ENCODE assay signal across 18 cellular contexts in the genomic region with DNA sequence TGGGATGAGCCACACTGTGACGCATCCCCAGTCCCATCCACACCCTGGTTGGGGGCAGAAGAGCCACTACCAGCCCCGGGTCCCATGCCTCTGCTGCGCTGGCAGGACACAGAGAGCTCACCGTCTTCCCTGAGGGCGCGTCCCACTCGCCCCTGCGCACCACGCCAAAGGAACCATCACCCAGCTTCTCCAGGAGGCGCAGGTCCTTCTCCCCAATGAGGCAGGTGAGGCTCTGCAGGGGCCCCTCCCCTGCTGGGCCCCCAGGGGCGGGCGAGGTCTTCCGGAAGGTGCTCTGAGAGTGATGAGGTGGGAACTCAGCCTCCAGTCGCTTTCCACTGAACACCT. TPM values are rescaled to one million over a fixed set of nuclear protein-coding genes. Genes with fewer than 3 reads are reported as not detected.
DNase-seq lines count a peak whose midpoint lies in the region; ATAC-seq and TF ChIP-seq lines count a peak whose summit lies in the region.
"Had no signal": no experiment of that assay in that cellular context is flagged by ENCODE, and none has a peak within 500 bp of the region (broad histone marks: within the 10 kb centered on the region; RNA-seq: fewer than 3 reads in every experiment).

No MANE protein-coding gene starts in this region.

- no peak overlapping the region for H3K4me3 Mint-ChIP-seq in endodermal cell
- no peak overlapping the region for H3K4me3 Mint-ChIP-seq in CD8-positive, alpha-beta T cell
- H3K4me3 Mint-ChIP-seq: H9, IgD-negative memory B cell had no signal

- no peak overlapping the region for H2BK12ac ChIP-seq in neuronal stem cell (ENCODE audit: low read length)

- H3K9ac ChIP-seq in neuronal stem cell (ENCODE audit: low read depth, low read length, poor library complexity) (no peak overlapping the region), skeletal muscle satellite cell (ENCODE audit: low read depth, low read length) (no peak overlapping the region), endodermal cell (ENCODE audit: extremely low read depth, low read length, poor library complexity, severe bottlenecking) (no peak overlapping the region)

- DNase-seq in RWPE1 (ENCODE audit: low spot score) (no peak), left ventricle myocardium inferior (no peak), neuronal stem cell (ENCODE audit: low spot score) (no peak), endodermal cell (no peak), inferior parietal cortex (ENCODE audit: extremely low spot score) (no peak)
- no peak for DNase-seq in CD8-positive, alpha-beta T cell
- DNase-seq: ACHN, GDM1, H9, Karpas-422, MG63, NCI-H1048, NCI-H1436 treated with DMSO at 0.1 percent for 48 hours, NCI-H2029, NCI-H526 had no signal

- H3K27ac Mint-ChIP-seq in endodermal cell = no peak overlapping the region
- H3K27ac Mint-ChIP-seq in CD8-positive, alpha-beta T cell = no peak overlapping the region

- no peak overlapping the region for H3K4me2 ChIP-seq in neuronal stem cell (ENCODE audit: insufficient read depth, low read length, poor library complexity, severe bottlenecking)
- peak overlapping the region; percentile 36 for H3K4me2 ChIP-seq in skeletal muscle satellite cell (ENCODE audit: low read length)

- no peak overlapping the region for H2AK5ac ChIP-seq in neuronal stem cell (ENCODE audit: low read depth, low read length)

- H3K9me3 ChIP-seq in left ventricle myocardium inferior (replicated peaks) (no peaks in the 10 kb centered on the region), neuronal stem cell (replicated peaks in 1 of 2; ENCODE audit: control insufficient read depth in 2 of 2, insufficient read depth in 1 of 2, low read depth in 1 of 2, low read length in 2 of 2) (peaks cover 0 to 3% of the 10 kb centered on the region in 2 donors), skeletal muscle satellite cell (replicated peaks; ENCODE audit: low read length) (no peaks in the 10 kb centered on the region), endodermal cell (ENCODE audit: control insufficient read depth, low read length) (no peaks in the 10 kb centered on the region)
- H3K9me3 ChIP-seq in CD8-positive, alpha-beta T cell (ENCODE audit: low read length) = no peaks in the 10 kb centered on the region
- H3K9me3 ChIP-seq: MG63 had no signal

- H3K18ac ChIP-seq in neuronal stem cell (ENCODE audit: low read length) = no peak overlapping the region

- H2BK120ac ChIP-seq in neuronal stem cell (ENCODE audit: low read depth, low read length) = no peak overlapping the region

- H2AFZ ChIP-seq in neuronal stem cell (ENCODE audit: low read length) = no peak overlapping the region

- peaks cover 14% of the 10 kb centered on the region for H3K4me1 Mint-ChIP-seq in endodermal cell
- no peaks in the 10 kb centered on the region for H3K4me1 Mint-ChIP-seq in CD8-positive, alpha-beta T cell (ENCODE audit: low read depth)

- peak overlapping the region; percentile 22 for H2BK5ac ChIP-seq in neuronal stem cell (ENCODE audit: low read length)

- POLR2A ChIA-PET in RWPE1 (lab: Yijun Ruan, JAX; ENCODE audit: low non-redundant PET) = no interaction called here
- POLR2A ChIA-PET in CD8-positive, alpha-beta T cell (lab: Charles Lee) = no interaction called here

- no peak overlapping the region for H4K8ac ChIP-seq in neuronal stem cell (ENCODE audit: low read depth, low read length)

- H3K27ac ChIP-seq in RWPE1 (peak overlapping the region; percentile 63), left ventricle myocardium inferior (replicated peaks) (peak overlapping the region; percentile 70), neuronal stem cell (replicated peaks; ENCODE audit: low read length) (no peak overlapping the region), endodermal cell (ENCODE audit: low read depth, low read length) (no peak overlapping the region)
- no peak overlapping the region for H3K27ac ChIP-seq in CD8-positive, alpha-beta T cell (ENCODE audit: low read depth, low read length)

- H3K79me1 ChIP-seq in neuronal stem cell (ENCODE audit: low read depth, low read length) = no peaks in the 10 kb centered on the region

- H3K14ac ChIP-seq in neuronal stem cell (ENCODE audit: low read length) = no peak overlapping the region

- H3K23ac ChIP-seq in neuronal stem cell (ENCODE audit: low read depth, low read length, poor library complexity) = no peak overlapping the region

- ATAC-seq in GM18498 (IDR thresholded peaks at IDR 0.05; ENCODE audit: unreplicated experiment) = no peak
- ATAC-seq in CD8-positive, alpha-beta T cell = no peak

- TF ChIP-seq CTCF in RWPE1 (conservative IDR thresholded peaks at IDR 0.05; ENCODE audit: low read depth) = no peak
- no peak for TF ChIP-seq CTCF in left ventricle myocardium inferior (IDR thresholded peaks at IDR 0.05; ENCODE audit: borderline replicate concordance)
- no peak for TF ChIP-seq CTCF in endodermal cell (conservative IDR thresholded peaks at IDR 0.05)
- no peak for TF ChIP-seq CTCF in CD8-positive, alpha-beta T cell (IDR thresholded peaks at IDR 0.05)

- H3K36me3 ChIP-seq in left ventricle myocardium inferior = peaks cover 34% of the 10 kb centered on the region
- peaks cover 12 to 17% of the 10 kb centered on the region in 2 donors for H3K36me3 ChIP-seq in neuronal stem cell (replicated peaks in 1 of 2; ENCODE audit: control insufficient read depth in 2 of 2, insufficient read depth in 2 of 2, low read length in 2 of 2)
- peaks cover 35% of the 10 kb centered on the region for H3K36me3 ChIP-seq in skeletal muscle satellite cell (ENCODE audit: insufficient read depth, low read length)
- H3K36me3 ChIP-seq in endodermal cell (ENCODE audit: control insufficient read depth, insufficient read depth, low read length) = peaks cover 35% of the 10 kb centered on the region
- peaks cover 14% of the 10 kb centered on the region for H3K36me3 ChIP-seq in CD8-positive, alpha-beta T cell (ENCODE audit: insufficient read depth, low read length)

- H3K4me1 ChIP-seq in left ventricle myocardium inferior = peaks cover 45% of the 10 kb centered on the region
- H3K4me1 ChIP-seq in neuronal stem cell (ENCODE audit: control insufficient read depth in 2 of 2, insufficient read depth in 1 of 2, low read depth in 1 of 2, low read length in 2 of 2) = peaks cover 19 to 24% of the 10 kb centered on the region in 2 donors
- H3K4me1 ChIP-seq in skeletal muscle satellite cell (ENCODE audit: control insufficient read depth, insufficient read depth, low read length) = peaks cover 28% of the 10 kb centered on the region
- no peaks in the 10 kb centered on the region for H3K4me1 ChIP-seq in endodermal cell (ENCODE audit: control insufficient read depth, insufficient read depth, low read length)
- H3K4me1 ChIP-seq in CD8-positive, alpha-beta T cell (ENCODE audit: insufficient read depth, low read length) = no peaks in the 10 kb centered on the region

- no peaks in the 10 kb centered on the region for H3K27me3 Mint-ChIP-seq in endodermal cell (ENCODE audit: insufficient read depth)
- H3K27me3 Mint-ChIP-seq in CD8-positive, alpha-beta T cell (ENCODE audit: low read depth) = no peaks in the 10 kb centered on the region
- H3K27me3 Mint-ChIP-seq: IgD-negative memory B cell had no signal

- peak overlapping the region; percentile 28 for H3K4me3 ChIP-seq in left ventricle myocardium inferior
- no peak overlapping the region for H3K4me3 ChIP-seq in neuronal stem cell (ENCODE audit: low read length in 2 of 2)
- H3K4me3 ChIP-seq in skeletal muscle satellite cell (ENCODE audit: low read length) = no peak overlapping the region
- H3K4me3 ChIP-seq in endodermal cell (ENCODE audit: low read length) = no peak overlapping the region
- no peak overlapping the region for H3K4me3 ChIP-seq in CD8-positive, alpha-beta T cell (ENCODE audit: low read depth, low read length)
- H3K4me3 ChIP-seq: MG63 had no signal

- WGBS in neuronal stem cell (ENCODE audit: extremely low coverage in 2 of 2, insufficient read length in 2 of 2, insufficient replicate concordance in 1 of 2), 2 donors = no CpG with 5 or more reads among the region's 14 CpGs
- 95 to 97% methylated on average over 10 to 14 of the region's 14 CpGs for WGBS in endodermal cell (ENCODE audit: insufficient coverage in 1 of 2, insufficient read length in 1 of 2), 2 experiments

- H3K27me3 ChIP-seq in left ventricle myocardium inferior (ENCODE audit: low read depth) (no peaks in the 10 kb centered on the region), neuronal stem cell (ENCODE audit: control insufficient read depth in 3 of 3, insufficient read depth in 3 of 3, low read depth in 1 of 3, low read length in 3 of 3) (peaks cover 0 to 3% (median 0%) of the 10 kb centered on the region in 3 experiments), skeletal muscle satellite cell (ENCODE audit: control insufficient read depth, insufficient read depth, low read length) (no peaks in the 10 kb centered on the region), endodermal cell (ENCODE audit: control insufficient read depth, insufficient read depth, low read length, poor library complexity, severe bottlenecking) (no peaks in the 10 kb centered on the region)
- no peaks in the 10 kb centered on the region for H3K27me3 ChIP-seq in CD8-positive, alpha-beta T cell (ENCODE audit: insufficient read depth, low read length)
- H3K27me3 ChIP-seq: MG63 had no signal

- H4K91ac ChIP-seq in neuronal stem cell (ENCODE audit: low read depth, low read length, poor library complexity) = no peak overlapping the region

- CTCF ChIA-PET in RWPE1 (lab: Yijun Ruan, JAX) = interaction anchor here (0.9 to 2.3 kb wide), 2 partner anchors 10 to 22 kb away, joined by 4 to 10 read pairs; no protein-coding TSS in a partner anchor
- CTCF ChIA-PET in CD8-positive, alpha-beta T cell (lab: Charles Lee) = interaction anchor here (0.7 to 4.9 kb wide), 4 partner anchors 10 to 34 kb away, joined by 3 to 30 read pairs (median 4); no protein-coding TSS in a partner anchor

- no peaks in the 10 kb centered on the region for H3K9me3 Mint-ChIP-seq in endodermal cell
- no peaks in the 10 kb centered on the region for H3K9me3 Mint-ChIP-seq in CD8-positive, alpha-beta T cell
- H3K9me3 Mint-ChIP-seq: H9, IgD-negative memory B cell had no signal

- no peak overlapping the region for H3K4ac ChIP-seq in neuronal stem cell (ENCODE audit: low read length)

- peaks cover 32% of the 10 kb centered on the region for H3K36me3 Mint-ChIP-seq in endodermal cell (ENCODE audit: low read depth)
- peaks cover 45% of the 10 kb centered on the region for H3K36me3 Mint-ChIP-seq in CD8-positive, alpha-beta T cell

- intact Hi-C loops in left ventricle myocardium inferior (cut with micrococcal nuclease) = no loop called here
- intact Hi-C loops in CD8-positive, alpha-beta T cell (cut with DNase I, micrococcal nuclease) = loop anchor here in 1 of 2 experiments (5.0 kb wide), 1 partner anchor 38 kb away; no protein-coding TSS in a partner anchor

- H2BK15ac ChIP-seq in neuronal stem cell (ENCODE audit: low read length) = no peak overlapping the region

RNA-seq across cellular contexts. Expression of gene TNK2, which starts 23.7 kb away (rescaled TPM):
- total RNA-seq in left ventricle myocardium inferior = 33.2 TPM
- 21.3 TPM for polyA plus RNA-seq in neuronal stem cell (2013, experiment 1 of 2)
- 20.7 TPM for polyA plus RNA-seq in neuronal stem cell (2013, experiment 2 of 2)
- 5.6 and 8.1 TPM in 2 replicates for total RNA-seq in skeletal muscle satellite cell (2012; rRNA removed)
- total RNA-seq in endodermal cell = 10 to 100 TPM; 53.2 to 85.7 TPM
- polyA plus RNA-seq in endodermal cell (2013, experiment 1 of 2) = 34.8 TPM
- 29.4 TPM for polyA plus RNA-seq in endodermal cell (2013, experiment 2 of 2)
- total RNA-seq in CD8-positive, alpha-beta T cell = 100 to 1,000 TPM; 127 to 130 TPM

Comparison
In these comparisons a context has a peak if more than half of its experiments do, and no peak if none do; other contexts are left out.
1. H3K27ac ChIP-seq: peak in RWPE1 (single experiment) and left ventricle myocardium inferior (single experiment); none in neuronal stem cell (single experiment), endodermal cell (single experiment) and CD8-positive, alpha-beta T cell (single experiment).